ENCODE assay signal across 10 cellular contexts in genomic region chr5:120778491-120779293, GRCh38.
DNase-seq lines count a peak whose midpoint lies in the region; ATAC-seq and TF ChIP-seq lines count a peak whose summit lies in the region.
"Had no signal": no experiment of that assay in that cellular context is flagged by ENCODE, and none has a peak within 500 bp of the region (broad histone marks: within the 10 kb centered on the region; RNA-seq: fewer than 3 reads in every experiment).

No MANE protein-coding gene starts in this region.

- peak overlapping the region; percentile 96 for H2AFZ ChIP-seq in neuron (ENCODE audit: low read depth, low read length)

- no peaks in the 10 kb centered on the region for H3K36me3 ChIP-seq in neuron (ENCODE audit: insufficient read depth, low read length)
- H3K36me3 ChIP-seq: cardiac muscle cell had no signal

- peak overlapping the region in 1 of 59 donors; percentile 4 for H3K27ac ChIP-seq in dorsolateral prefrontal cortex
- H3K27ac ChIP-seq: cardiac muscle cell had no signal

- H3K4me1 ChIP-seq in neuron (ENCODE audit: insufficient read depth, low read length), result peaks cover 23% of the 10 kb centered on the region

- TF ChIP-seq POLR2A in lower leg skin (IDR thresholded peaks at IDR 0.05), result no peak

- WGBS in lower leg skin, 2 donors, result 28 to 34% methylated on average over 7 of the region's 7 CpGs

- H3K4me3 ChIP-seq in dorsolateral prefrontal cortex, result peak overlapping the region in 55 of 59 donors; percentile 0 to 60 (median 35)
- no peak overlapping the region for H3K4me3 ChIP-seq in neuron (ENCODE audit: low read length)
- H3K4me3 ChIP-seq in lower leg skin (ENCODE audit: low read depth, poor library complexity, severe bottlenecking), result no peak overlapping the region
- H3K4me3 ChIP-seq: cardiac muscle cell had no signal

- H3K27me3 ChIP-seq in dorsolateral prefrontal cortex (no peaks in the 10 kb centered on the region), neuron (ENCODE audit: insufficient read depth, low read length) (no peaks in the 10 kb centered on the region)
- H3K27me3 ChIP-seq: cardiac muscle cell had no signal

- ATAC-seq in GM21423 (IDR thresholded peaks at IDR 0.05; ENCODE audit: unreplicated experiment), result no peak

- TF ChIP-seq CTCF in dorsolateral prefrontal cortex (IDR thresholded peaks at IDR 0.05 in 54 of 56, conservative IDR thresholded peaks at IDR 0.05 in 2 of 56; ENCODE audit: low read depth in 1 of 56, partially characterized antibody in 56 of 56) (no peak), lower leg skin (IDR thresholded peaks at IDR 0.05) (no peak)

- no peaks in the 10 kb centered on the region for H3K9me3 ChIP-seq in neuron (ENCODE audit: low read length)

- intact Hi-C loops in dorsolateral prefrontal cortex (cut with DNase I), result no loop called here
- intact Hi-C loops in lower leg skin (cut with DNase I; ENCODE audit: low total_unique reads), result no loop called here

- DNase-seq in Ammon's horn (ENCODE audit: low spot score) (peak; percentile 4), M059J (ENCODE audit: low read depth) (peak; percentile 89), dorsolateral prefrontal cortex (no peak), NCI-H446 treated with DMSO at 0.1 percent for 48 hours (lab: John Stamatoyannopoulos, UW) (no peak), NCI-H345 (lab: John Stamatoyannopoulos, UW) (no peak), lower leg skin (ENCODE audit: low spot score in 2 of 2) (no peak)
- DNase-seq: activated CD4-positive, alpha-beta T cell treated with anti-CD3 and anti-CD28 coated beads for 48 hours had no signal

Comparison
In these comparisons a context has a peak if more than half of its experiments do, and no peak if none do; other contexts are left out.
1. DNase-seq: peak in Ammon's horn (single experiment) and M059J (single experiment); none in dorsolateral prefrontal cortex (0 of 10), NCI-H446 treated with DMSO at 0.1 percent for 48 hours (single experiment), NCI-H345 (single experiment) and lower leg skin (0 of 2).
2. H3K4me3 ChIP-seq: peak in dorsolateral prefrontal cortex (55 of 59); none in neuron (single experiment) and lower leg skin (single experiment).